In the genomic region with DNA sequence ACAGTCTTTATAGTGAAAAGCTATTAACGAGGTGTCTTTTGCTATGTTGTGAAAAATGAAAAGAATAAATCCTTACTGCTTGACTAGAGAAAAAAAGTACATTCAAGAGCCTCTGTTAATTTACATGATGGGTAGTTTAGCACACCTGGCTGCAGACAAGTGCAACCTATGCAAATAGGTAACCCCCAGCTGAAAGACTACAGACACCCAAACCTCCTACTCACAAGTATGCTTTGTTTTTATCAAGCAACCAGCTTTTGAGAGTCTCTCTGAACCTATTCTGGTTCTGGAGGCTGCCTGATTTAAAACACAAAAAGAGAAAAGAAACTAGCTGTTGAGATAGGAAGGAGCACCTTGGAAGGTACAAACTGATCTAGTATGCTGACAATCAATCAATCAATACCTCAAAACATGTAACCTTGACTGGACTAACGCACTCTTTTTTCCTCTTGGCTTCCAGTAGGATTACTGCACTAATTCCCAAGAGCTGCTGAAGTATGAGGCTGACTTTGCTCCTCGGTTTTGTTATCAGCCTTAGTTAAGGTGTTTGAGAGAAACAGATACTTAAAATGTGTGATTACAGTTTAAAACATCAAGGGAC, we compare ENCODE assay signal across 9 cellular contexts.
DNase-seq lines count a peak whose midpoint lies in the region; ATAC-seq and TF ChIP-seq lines count a peak whose summit lies in the region.
"Had no signal": no experiment of that assay in that cellular context is flagged by ENCODE, and none has a peak within 500 bp of the region (broad histone marks: within the 10 kb centered on the region; RNA-seq: fewer than 3 reads in every experiment).

No MANE protein-coding gene starts in this region.

- peaks cover 29% of the 10 kb centered on the region for H3K4me1 ChIP-seq in DND-41 (ENCODE audit: insufficient read depth, low read length)
- peaks cover 0 to 19% (median 0%) of the 10 kb centered on the region in 3 donors for H3K4me1 ChIP-seq in gastroesophageal sphincter

- H3K36me3 ChIP-seq in DND-41 (ENCODE audit: insufficient read depth, low read length) (no peaks in the 10 kb centered on the region), gastroesophageal sphincter (no peaks in the 10 kb centered on the region)

- H3K79me2 ChIP-seq in DND-41 (ENCODE audit: insufficient read depth, low read length) = no peaks in the 10 kb centered on the region

- TF ChIP-seq EP300 in gastroesophageal sphincter (IDR thresholded peaks at IDR 0.05) = no peak

- WGBS in gastroesophageal sphincter (ENCODE audit: low coverage in 1 of 2), 2 donors = 49 to 53% methylated on average over 3 of the region's 3 CpGs

- peak overlapping the region; percentile 60 for H3K4me2 ChIP-seq in DND-41 (ENCODE audit: insufficient read depth, low read length)

- H3K27me3 ChIP-seq in DND-41 (ENCODE audit: insufficient read depth, low read length, poor library complexity) (no peaks in the 10 kb centered on the region), gastroesophageal sphincter (no peaks in the 10 kb centered on the region)

- H3K9me3 ChIP-seq in DND-41 (ENCODE audit: insufficient read depth, low read length, severe bottlenecking) (peaks cover 8% of the 10 kb centered on the region), gastroesophageal sphincter (peaks cover 0 to 12% (median 0%) of the 10 kb centered on the region in 3 donors)

- no peak for TF ChIP-seq CTCF in DND-41 (IDR thresholded peaks at IDR 0.05; ENCODE audit: borderline replicate concordance, extremely low read depth, low read length, poor library complexity, severe bottlenecking)
- TF ChIP-seq CTCF in gastroesophageal sphincter (IDR thresholded peaks at IDR 0.05) = no peak

- peak overlapping the region; percentile 86 for H2AFZ ChIP-seq in DND-41 (ENCODE audit: low read depth, low read length)

- peak overlapping the region in 1 of 2 experiments; percentile 40; a peak in 1 of 4 replicates for H3K4me3 ChIP-seq in DND-41 (ENCODE audit: low read depth in 1 of 2, low read length in 2 of 2)
- no peak overlapping the region for H3K4me3 ChIP-seq in gastroesophageal sphincter
- H3K4me3 ChIP-seq: lung had no signal

- no peak for TF ChIP-seq POLR2A in gastroesophageal sphincter (IDR thresholded peaks at IDR 0.05)

- DNase-seq in DND-41 = no peak
- DNase-seq in germinal center (ENCODE audit: low spot score) = peak; percentile 78
- DNase-seq in activated CD8-positive, alpha-beta memory T cell treated with anti-CD3 and anti-CD28 coated beads, Interleukin-2, amount 50 U/mL, for 48 hours = no peak
- no peak for DNase-seq in SW 1271 (lab: John Stamatoyannopoulos, UW)
- no peak for DNase-seq in NCI-H187 (lab: John Stamatoyannopoulos, UW)

- ATAC-seq in DND-41 (ENCODE audit: insufficient read depth, low read depth) = no peak
- peak; percentile 85 for ATAC-seq in GM21367 (IDR thresholded peaks at IDR 0.05; ENCODE audit: unreplicated experiment)
- ATAC-seq in HG03520 (IDR thresholded peaks at IDR 0.05; ENCODE audit: unreplicated experiment) = peak; percentile 68
- no peak for ATAC-seq in gastroesophageal sphincter

- H4K20me1 ChIP-seq in DND-41 (ENCODE audit: insufficient read depth, low read length) = no peaks in the 10 kb centered on the region

- H3K27ac ChIP-seq in DND-41 (ENCODE audit: low read length) (peak overlapping the region; percentile 71), gastroesophageal sphincter (peak overlapping the region in 1 of 4 donors; percentile 20)

- H3K9ac ChIP-seq in DND-41 (ENCODE audit: low read depth, low read length) = peak overlapping the region; percentile 42

Comparison
In these comparisons a context has a peak if more than half of its experiments do, and no peak if none do; other contexts are left out.
1. ATAC-seq: peak in GM21367 (single experiment) and HG03520 (single experiment); none in DND-41 (single experiment) and gastroesophageal sphincter (single experiment).